In the genomic region with DNA sequence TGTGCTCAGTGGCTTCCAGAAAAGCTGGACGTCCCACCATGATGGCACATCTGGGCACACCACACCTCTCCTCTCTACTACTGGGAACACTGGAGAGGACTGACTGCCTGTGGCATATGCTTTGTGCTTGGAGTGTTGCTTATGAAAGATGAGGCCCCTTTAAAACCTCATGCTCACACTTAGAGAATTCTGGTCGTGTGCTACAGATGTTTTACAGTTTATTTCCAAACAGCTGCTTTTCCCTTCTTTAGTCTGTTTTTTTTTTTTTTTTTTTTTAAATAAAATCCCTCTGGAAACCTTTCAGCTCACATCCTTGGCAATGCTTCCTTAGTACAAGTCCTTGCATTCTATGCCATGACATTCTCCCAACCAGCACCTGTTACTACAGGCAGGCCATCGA, we compare ENCODE assay signal across 14 cellular contexts.
DNase-seq lines count a peak whose midpoint lies in the region; ATAC-seq and TF ChIP-seq lines count a peak whose summit lies in the region.
"Had no signal": no experiment of that assay in that cellular context is flagged by ENCODE, and none has a peak within 500 bp of the region (broad histone marks: within the 10 kb centered on the region; RNA-seq: fewer than 3 reads in every experiment).

No MANE protein-coding gene starts in this region.

- H3K23ac ChIP-seq in IMR-90 (ENCODE audit: low read depth, low read length) = no peak overlapping the region

- TF ChIP-seq POLR2A in IMR-90 (IDR thresholded peaks at IDR 0.05; ENCODE audit: low read depth, low read length) = no peak

- no peak overlapping the region for H3K27ac Mint-ChIP-seq in activated CD8-positive, alpha-beta T cell treated with anti-CD3 and anti-CD28 coated beads, Interleukin-2, amount 10 ng/mL, durations not matched to agents 7 days and 5 days
- H3K27ac Mint-ChIP-seq: CD8-positive, alpha-beta memory T cell; H9; IgD-negative memory B cell had no signal

- no peaks in the 10 kb centered on the region for H3K79me1 ChIP-seq in IMR-90 (ENCODE audit: low read depth in 1 of 2, low read length in 2 of 2)

- peak; percentile 30 for ATAC-seq in IMR-90 (ENCODE audit: low read depth)
- ATAC-seq in activated CD8-positive, alpha-beta T cell treated with anti-CD3 and anti-CD28 coated beads, Interleukin-2, amount 10 ng/mL, durations not matched to agents 7 days and 5 days = no peak
- ATAC-seq in GM21717 (IDR thresholded peaks at IDR 0.05; ENCODE audit: unreplicated experiment) = no peak

- H3K4me2 ChIP-seq in IMR-90 (ENCODE audit: low read depth, low read length) (peak overlapping the region; percentile 17; the same call in 1 of the 2 replicates), smooth muscle cell (no peak overlapping the region)
- H3K4me2 ChIP-seq: BLaER1 had no signal

- H4K20me1 ChIP-seq in IMR-90 (ENCODE audit: insufficient read depth, low read length) (no peaks in the 10 kb centered on the region), smooth muscle cell (ENCODE audit: low read depth) (peaks cover 3% of the 10 kb centered on the region)
- H4K20me1 ChIP-seq: BLaER1 had no signal

- H2BK120ac ChIP-seq in IMR-90 (ENCODE audit: low read depth, low read length) = no peak overlapping the region

- no peak overlapping the region for H3K4me3 Mint-ChIP-seq in activated CD8-positive, alpha-beta T cell treated with anti-CD3 and anti-CD28 coated beads, Interleukin-2, amount 10 ng/mL, durations not matched to agents 7 days and 5 days
- H3K4me3 Mint-ChIP-seq: CD8-positive, alpha-beta memory T cell; H9; IgD-negative memory B cell had no signal

- POLR2A ChIA-PET in IMR-90 (lab: Charles Lee; ENCODE audit: unreplicated experiment) = no interaction called here
- POLR2A ChIA-PET in activated CD8-positive, alpha-beta T cell treated with anti-CD3 and anti-CD28 coated beads, Interleukin-2, amount 10 ng/mL, durations not matched to agents 7 days and 5 days (lab: Charles Lee) = no interaction called here

- no peaks in the 10 kb centered on the region for H3K79me2 ChIP-seq in smooth muscle cell (ENCODE audit: low read depth)

- no peak overlapping the region for H2BK20ac ChIP-seq in IMR-90 (ENCODE audit: low read depth, low read length)

- no peak for TF ChIP-seq RAD21 in IMR-90 (IDR thresholded peaks at IDR 0.05; ENCODE audit: low read length)

- H3K27me3 Mint-ChIP-seq in activated CD8-positive, alpha-beta T cell treated with anti-CD3 and anti-CD28 coated beads, Interleukin-2, amount 10 ng/mL, durations not matched to agents 7 days and 5 days (ENCODE audit: low read depth) = peaks cover 24% of the 10 kb centered on the region

- H2BK15ac ChIP-seq in IMR-90 (ENCODE audit: low read depth, low read length) = peak overlapping the region; percentile 48; the same call in 1 of the 3 replicates

- DNase-seq in IMR-90 = peak; percentile 8
- peak; percentile 60 for DNase-seq in fibroblast of the aortic adventitia (ENCODE audit: low read depth)
- no peak for DNase-seq in smooth muscle cell (lab: John Stamatoyannopoulos, UW; ENCODE audit: unreplicated experiment)
- DNase-seq in activated CD8-positive, alpha-beta T cell treated with anti-CD3 and anti-CD28 coated beads, Interleukin-2, amount 10 ng/mL, durations not matched to agents 7 days and 5 days = no peak
- DNase-seq: CD8-positive, alpha-beta memory T cell; H9; NCI-H1436 treated with DMSO at 0.1 percent for 48 hours; NCI-H2081 treated with DMSO at 0.1 percent for 48 hours; NCI-H524 had no signal

- no peaks in the 10 kb centered on the region for H3K9me3 Mint-ChIP-seq in activated CD8-positive, alpha-beta T cell treated with anti-CD3 and anti-CD28 coated beads, Interleukin-2, amount 10 ng/mL, durations not matched to agents 7 days and 5 days (ENCODE audit: insufficient read depth)

- H3K36me3 Mint-ChIP-seq in activated CD8-positive, alpha-beta T cell treated with anti-CD3 and anti-CD28 coated beads, Interleukin-2, amount 10 ng/mL, durations not matched to agents 7 days and 5 days (ENCODE audit: low read depth) = no peaks in the 10 kb centered on the region
- H3K36me3 Mint-ChIP-seq: CD8-positive, alpha-beta memory T cell; IgD-negative memory B cell had no signal

- H2AFZ ChIP-seq in IMR-90 (replicated peaks; ENCODE audit: low read length, poor library complexity) = no peak overlapping the region
- no peak overlapping the region for H2AFZ ChIP-seq in smooth muscle cell (ENCODE audit: low read depth)

- BruUV-seq in IMR-90 (replicated peaks; lab: Mats Ljungman, UMichigan) = no TSS peak

- H3K27ac ChIP-seq in IMR-90 (ENCODE audit: insufficient read depth, low read length) (peak overlapping the region; percentile 76; the same call in 1 of the 2 replicates), muscle layer of colon (ENCODE audit: low read depth, low read length) (peak overlapping the region; percentile 37), urinary bladder (ENCODE audit: low read depth) (peak overlapping the region; percentile 51), smooth muscle cell (ENCODE audit: low read depth) (no peak overlapping the region)
- H3K27ac ChIP-seq: BLaER1 had no signal

- TF ChIP-seq CTCF in IMR-90 (conservative IDR thresholded peaks at IDR 0.05; ENCODE audit: low read depth, low read length) (no peak), fibroblast of the aortic adventitia (IDR thresholded peaks at IDR 0.05; ENCODE audit: insufficient read depth, low read length) (no peak), smooth muscle cell (IDR thresholded peaks at IDR 0.05; ENCODE audit: borderline replicate concordance, insufficient read depth, poor library complexity, severe bottlenecking) (no peak)

- H2AK5ac ChIP-seq in IMR-90 (ENCODE audit: low read depth, low read length) = peak overlapping the region; percentile 36; the same call in 1 of the 2 replicates

- no peak overlapping the region for H2BK5ac ChIP-seq in IMR-90 (ENCODE audit: low read depth, low read length, poor library complexity, severe bottlenecking)

- no peaks in the 10 kb centered on the region for H3K9me1 ChIP-seq in IMR-90 (ENCODE audit: insufficient read depth, low read length)

- WGBS in IMR-90 (ENCODE audit: extremely low coverage in 2 of 2, insufficient read length in 1 of 2), 2 experiments = no CpG with 5 or more reads among the region's 3 CpGs
- 38% methylated on average over 3 of the region's 3 CpGs for WGBS in urinary bladder
- WGBS in smooth muscle cell (ENCODE audit: low lambda C conversion rate) = 82% methylated on average over 3 of the region's 3 CpGs

- H4K91ac ChIP-seq in IMR-90 (ENCODE audit: insufficient read depth, low read depth, low read length) = no peak overlapping the region

- H3K4me3 ChIP-seq in IMR-90 (ENCODE audit: insufficient read depth, low read depth, low read length) = no peak overlapping the region
- H3K4me3 ChIP-seq in fibroblast of the aortic adventitia (ENCODE audit: low read depth, low read length) = no peak overlapping the region
- H3K4me3 ChIP-seq in muscle layer of colon (ENCODE audit: low read depth in 1 of 2, low read length in 2 of 2) = no peak overlapping the region
- no peak overlapping the region for H3K4me3 ChIP-seq in urinary bladder (ENCODE audit: low read depth, low read length)
- no peak overlapping the region for H3K4me3 ChIP-seq in smooth muscle cell
- H3K4me3 ChIP-seq: BLaER1 had no signal

- H3K4ac ChIP-seq in IMR-90 (ENCODE audit: low read depth, low read length) = peak overlapping the region; percentile 42; the same call in 1 of the 2 replicates

- H3K56ac ChIP-seq in IMR-90 (ENCODE audit: extremely low read depth, insufficient read depth, low read length) = no peak overlapping the region

- peak overlapping the region; percentile 9; the same call in 1 of the 2 replicates for H4K5ac ChIP-seq in IMR-90 (ENCODE audit: low read depth, low read length)

- intact Hi-C loops in IMR-90 (cut with micrococcal nuclease) = loop anchor here (2.0 kb wide), 1 partner anchor 55 kb away; no protein-coding TSS in a partner anchor

- H3K9ac ChIP-seq in IMR-90 (ENCODE audit: low read depth, low read length) = peak overlapping the region; percentile 27; the same call in 1 of the 2 replicates
- H3K9ac ChIP-seq in muscle layer of colon (ENCODE audit: low read length) = no peak overlapping the region
- no peak overlapping the region for H3K9ac ChIP-seq in smooth muscle cell (ENCODE audit: low read depth)
- H3K9ac ChIP-seq: BLaER1 had no signal

- dilution Hi-C loops in IMR-90 (cut with HindIII; ENCODE audit: low sequenced_read_pairs, unreplicated experiment) = no loop called here

- H4K8ac ChIP-seq in IMR-90 (ENCODE audit: low read depth in 2 of 2, low read length in 2 of 2) = no peak overlapping the region

- H3F3A ChIP-seq in smooth muscle cell (ENCODE audit: low read depth) = no peaks in the 10 kb centered on the region

- H3K4me1 ChIP-seq in IMR-90 (ENCODE audit: control insufficient read depth, insufficient read depth, low read length) (peaks cover 13% of the 10 kb centered on the region), muscle layer of colon (ENCODE audit: insufficient read depth, low read length) (peaks cover 16% of the 10 kb centered on the region), urinary bladder (ENCODE audit: insufficient read depth) (no peaks in the 10 kb centered on the region), smooth muscle cell (ENCODE audit: low read depth) (no peaks in the 10 kb centered on the region)
- H3K4me1 ChIP-seq: BLaER1 had no signal

- CTCF ChIA-PET in IMR-90 (lab: Yijun Ruan, JAX) = interaction anchor here (1.4 kb wide), 1 partner anchor 18 kb away, joined by 3 read pairs; no protein-coding TSS in a partner anchor
- CTCF ChIA-PET in activated CD8-positive, alpha-beta T cell treated with anti-CD3 and anti-CD28 coated beads, Interleukin-2, amount 10 ng/mL, durations not matched to agents 7 days and 5 days (lab: Charles Lee) = no interaction called here

- H3K9me3 ChIP-seq in IMR-90 (ENCODE audit: control insufficient read depth, insufficient read depth, low read length) (no peaks in the 10 kb centered on the region), muscle layer of colon (ENCODE audit: low read length) (no peaks in the 10 kb centered on the region), smooth muscle cell (replicated peaks; ENCODE audit: low read depth) (no peaks in the 10 kb centered on the region)
- H3K9me3 ChIP-seq: BLaER1 had no signal

- no peaks in the 10 kb centered on the region for H3K4me1 Mint-ChIP-seq in activated CD8-positive, alpha-beta T cell treated with anti-CD3 and anti-CD28 coated beads, Interleukin-2, amount 10 ng/mL, durations not matched to agents 7 days and 5 days (ENCODE audit: low read depth)
- H3K4me1 Mint-ChIP-seq: CD8-positive, alpha-beta memory T cell; H9 had no signal

- no peak overlapping the region for H2AK9ac ChIP-seq in IMR-90 (replicated peaks; ENCODE audit: low read depth, low read length, poor library complexity)

- H3K18ac ChIP-seq in IMR-90 (ENCODE audit: low read depth, low read length) = peak overlapping the region; percentile 53

- in situ Hi-C loops in IMR-90 (cut with MboI; ENCODE audit: low sequenced_read_pairs) = no loop called here

- no peak overlapping the region for H3K14ac ChIP-seq in IMR-90 (replicated peaks; ENCODE audit: low read depth, low read length)

- H3K27me3 ChIP-seq in IMR-90 (ENCODE audit: control insufficient read depth, insufficient read depth, low read length) (peaks cover 4% of the 10 kb centered on the region), muscle layer of colon (ENCODE audit: control insufficient read depth in 1 of 2, insufficient read depth in 2 of 2, low read length in 2 of 2) (no peaks in the 10 kb centered on the region), smooth muscle cell (ENCODE audit: low read depth) (peaks cover 11% of the 10 kb centered on the region)
- H3K27me3 ChIP-seq: BLaER1 had no signal

- H3K36me3 ChIP-seq in IMR-90 (ENCODE audit: control insufficient read depth, insufficient read depth, low read length) (no peaks in the 10 kb centered on the region), muscle layer of colon (ENCODE audit: insufficient read depth, low read length) (no peaks in the 10 kb centered on the region), urinary bladder (ENCODE audit: insufficient read depth) (no peaks in the 10 kb centered on the region), smooth muscle cell (ENCODE audit: low read depth) (no peaks in the 10 kb centered on the region)
- H3K36me3 ChIP-seq: BLaER1 had no signal

Comparison
In these comparisons a context has a peak if more than half of its experiments do, and no peak if none do; other contexts are left out.
1. DNase-seq: peak in IMR-90 (single experiment) and fibroblast of the aortic adventitia (single experiment); none in smooth muscle cell (single experiment) and activated CD8-positive, alpha-beta T cell treated with anti-CD3 and anti-CD28 coated beads, Interleukin-2, amount 10 ng/mL, durations not matched to agents 7 days and 5 days (single experiment).